Comparison of ENCODE assay signal across 8 cellular contexts in the genomic region with DNA sequence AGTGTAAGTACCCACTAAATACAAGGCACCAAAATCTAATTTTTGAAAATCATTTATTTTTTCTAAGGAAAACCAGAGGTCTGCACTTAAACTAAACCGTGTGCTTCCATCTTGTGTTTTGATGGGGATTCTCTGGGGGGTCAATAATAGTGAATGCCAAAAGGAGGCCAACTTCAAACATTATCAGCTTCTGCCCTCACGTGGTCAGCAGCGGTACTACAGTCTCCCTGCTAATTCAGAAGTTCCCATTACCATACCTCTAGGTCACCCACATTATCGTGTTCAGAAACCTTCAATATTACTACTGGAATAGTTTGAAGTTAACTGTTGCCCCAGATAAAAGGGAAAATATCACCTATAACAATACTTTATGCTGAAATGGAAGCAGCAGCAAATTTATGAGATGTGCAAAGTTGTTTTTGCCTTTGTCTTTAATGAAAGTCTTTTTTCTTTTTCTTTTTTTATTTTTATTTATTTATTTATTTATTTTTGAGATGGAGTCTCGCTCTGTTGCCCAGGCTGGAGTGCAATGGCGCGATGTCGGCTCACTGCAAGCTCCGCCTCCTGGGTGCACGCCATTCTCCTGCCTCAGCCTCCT.
A peak's percentile ranks its signal among the peaks of the same experiment; 100 is the strongest.
DNase-seq lines count a peak whose midpoint lies in the region; FAIRE-seq and TF ChIP-seq lines count a peak whose summit lies in the region.

No MANE protein-coding gene starts in this region.

- in situ Hi-C loops in astrocyte of the spinal cord (cut with HindIII; ENCODE audit: low sequenced_read_pairs) = no loop called here

- no peak overlapping the region for H3K4me3 ChIP-seq in astrocyte of the spinal cord (ENCODE audit: low read depth, low read length)

- DNase-seq in NCI-H446 (lab: John Stamatoyannopoulos, UW) = peak; percentile 9 to 44
- no peak for DNase-seq in NCI-H446 treated with DMSO at 0.1 percent for 48 hours (lab: John Stamatoyannopoulos, UW)
- DNase-seq in HUDEP-2 (lab: John Stamatoyannopoulos, UW; ENCODE audit: unreplicated experiment in 76 of 76) = peak in 56 of 76 experiments; percentile 0 to 44 (median 9)
- peak; percentile 70 for DNase-seq in T-helper 9 cell
- peak; percentile 70 for DNase-seq in astrocyte of the spinal cord (ENCODE audit: low read depth, low spot score)
- peak; percentile 63 for DNase-seq in stimulated activated CD4-positive, alpha-beta T cell treated with anti-CD3 and anti-CD28 coated beads, Interleukin-4, amount 100 ng/mL, for 24 hours
- no peak for DNase-seq in GF-D8 (lab: John Stamatoyannopoulos, UW)

- peak; percentile 66 for FAIRE-seq in islet of Langerhans (lab: Jason Lieb, UNC)

- TF ChIP-seq CTCF in astrocyte of the spinal cord (IDR thresholded peaks at IDR 0.05; ENCODE audit: low read depth, low read length) = peak; percentile 95

Comparison
In these comparisons a context has a peak if more than half of its experiments do, and no peak if none do; other contexts are left out.
1. DNase-seq: peak in NCI-H446 (2 of 2), HUDEP-2 (56 of 76), T-helper 9 cell (single experiment), astrocyte of the spinal cord (single experiment) and stimulated activated CD4-positive, alpha-beta T cell treated with anti-CD3 and anti-CD28 coated beads, Interleukin-4, amount 100 ng/mL, for 24 hours (single experiment); none in NCI-H446 treated with DMSO at 0.1 percent for 48 hours (single experiment) and GF-D8 (single experiment).